ENCODE assay signal across 8 cellular contexts in the genomic region with DNA sequence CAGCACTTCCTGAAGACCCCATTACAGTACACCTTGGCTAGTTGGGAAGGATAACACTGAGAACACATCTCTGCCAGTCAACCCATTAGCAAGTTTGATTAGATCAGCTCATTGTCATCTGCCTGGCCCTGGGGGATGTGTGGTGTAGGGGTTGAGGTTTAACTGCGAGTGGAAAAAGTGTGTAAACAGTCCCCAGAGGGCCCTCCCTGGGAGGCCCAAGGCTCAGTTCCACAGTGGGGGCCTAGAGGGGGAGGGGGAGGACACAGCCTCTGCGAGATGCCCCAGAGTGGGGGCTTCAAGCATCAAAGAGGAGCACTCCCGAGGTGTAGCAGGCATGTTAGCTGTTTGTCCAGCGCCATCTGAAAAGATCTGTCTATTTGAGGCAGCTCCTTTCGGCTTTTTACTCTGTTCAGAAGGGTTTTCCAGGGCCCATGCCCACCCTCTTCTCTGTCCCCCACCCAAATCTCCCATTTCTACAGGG. TPM values are rescaled to one million over a fixed set of nuclear protein-coding genes. Genes with fewer than 3 reads are reported as not detected.
DNase-seq lines count a peak whose midpoint lies in the region; ATAC-seq and TF ChIP-seq lines count a peak whose summit lies in the region.

No MANE protein-coding gene starts in this region.

- intact Hi-C loops in naive thymus-derived CD4-positive, alpha-beta T cell (cut with micrococcal nuclease) = loop anchor here in 1 of 2 donors (1.0 kb wide), 1 partner anchor 8 kb away; no protein-coding TSS in a partner anchor

- no peaks in the 10 kb centered on the region for H3K9me3 Mint-ChIP-seq in activated T-cell treated with anti-CD3 and anti-CD28 coated beads, Interleukin-2, amount 50 U/mL, for 24 hours
- no peaks in the 10 kb centered on the region for H3K9me3 Mint-ChIP-seq in naive thymus-derived CD4-positive, alpha-beta T cell

- ATAC-seq in naive thymus-derived CD4-positive, alpha-beta T cell = peak; percentile 28
- no peak for ATAC-seq in HG02610 (IDR thresholded peaks at IDR 0.05; ENCODE audit: unreplicated experiment)

- peaks cover 26 to 33% of the 10 kb centered on the region in 2 donors for H3K4me1 ChIP-seq in naive thymus-derived CD4-positive, alpha-beta T cell (ENCODE audit: control insufficient read depth in 2 of 2, insufficient read depth in 2 of 2, low read length in 2 of 2)

- no peaks in the 10 kb centered on the region for H3K36me3 Mint-ChIP-seq in activated T-cell treated with anti-CD3 and anti-CD28 coated beads, Interleukin-2, amount 50 U/mL, for 24 hours (ENCODE audit: low read depth)
- no peaks in the 10 kb centered on the region for H3K36me3 Mint-ChIP-seq in naive thymus-derived CD4-positive, alpha-beta T cell

- no peak overlapping the region for H3K4me3 ChIP-seq in HL-60 (replicated peaks; ENCODE audit: insufficient read depth, low read length)
- H3K4me3 ChIP-seq in naive thymus-derived CD4-positive, alpha-beta T cell (ENCODE audit: low read length) = peak overlapping the region; percentile 27

- H3K4me3 Mint-ChIP-seq in activated T-cell treated with anti-CD3 and anti-CD28 coated beads, Interleukin-2, amount 50 U/mL, for 24 hours = peak overlapping the region; percentile 72
- H3K4me3 Mint-ChIP-seq in naive thymus-derived CD4-positive, alpha-beta T cell = peak overlapping the region in 9 of 10 donors; percentile 61 to 80 (median 69)

- DNase-seq in GM13977 (ENCODE audit: low spot score) (peak; percentile 58), HL-60 (ENCODE audit: low read depth in 1 of 2, low spot score in 1 of 2) (peak in 1 of 2 experiments; percentile 59), HuH-7 (ENCODE audit: low spot score) (no peak), amygdala (lab: John Stamatoyannopoulos, UW) (no peak), inferior parietal cortex (ENCODE audit: extremely low spot score) (no peak)
- DNase-seq in activated T-cell treated with anti-CD3 and anti-CD28 coated beads, Interleukin-2, amount 50 U/mL, for 24 hours = peak; percentile 71
- peak in 3 of 9 donors; percentile 29 to 60 (median 47) for DNase-seq in naive thymus-derived CD4-positive, alpha-beta T cell

- TF ChIP-seq CTCF in GM13977 (IDR thresholded peaks at IDR 0.05; ENCODE audit: extremely low read depth, insufficient read depth, missing control alignments) = no peak
- no peak for TF ChIP-seq CTCF in HL-60 (IDR thresholded peaks at IDR 0.05; ENCODE audit: insufficient read depth, low read length)

- POLR2A ChIA-PET in naive thymus-derived CD4-positive, alpha-beta T cell (lab: Charles Lee) = interaction anchor here (0.7 to 7.1 kb wide), 7 partner anchors 10 to 217 kb away, joined by 3 to 46 read pairs (median 3); a partner anchor contains a TSS

- in situ Hi-C loops in GM13977 (cut with MboI; ENCODE audit: low pct_unique_long_range_greater_than_20kb, low sequenced_read_pairs, unreplicated experiment) = no loop called here

- H3K36me3 ChIP-seq in naive thymus-derived CD4-positive, alpha-beta T cell (ENCODE audit: control insufficient read depth in 2 of 3, insufficient read depth in 3 of 3, low read length in 3 of 3) = no peaks in the 10 kb centered on the region

- CTCF ChIA-PET in naive thymus-derived CD4-positive, alpha-beta T cell (lab: Charles Lee) = interaction anchor here (0.6 to 1.3 kb wide), 4 partner anchors 14 to 87 kb away, joined by 3 to 4 read pairs (median 3); a partner anchor contains a TSS

- no peaks in the 10 kb centered on the region for H3K27me3 Mint-ChIP-seq in activated T-cell treated with anti-CD3 and anti-CD28 coated beads, Interleukin-2, amount 50 U/mL, for 24 hours
- no peaks in the 10 kb centered on the region for H3K27me3 Mint-ChIP-seq in naive thymus-derived CD4-positive, alpha-beta T cell

- H3K9me3 ChIP-seq in naive thymus-derived CD4-positive, alpha-beta T cell (ENCODE audit: control insufficient read depth in 2 of 3, low read length in 3 of 3) = no peaks in the 10 kb centered on the region

- peak overlapping the region; percentile 56 for H3K27ac ChIP-seq in HL-60 (replicated peaks)
- H3K27ac ChIP-seq in naive thymus-derived CD4-positive, alpha-beta T cell (ENCODE audit: low read depth, low read length) = peak overlapping the region; percentile 44

- H3K27ac Mint-ChIP-seq in activated T-cell treated with anti-CD3 and anti-CD28 coated beads, Interleukin-2, amount 50 U/mL, for 24 hours = peak overlapping the region; percentile 89
- H3K27ac Mint-ChIP-seq in naive thymus-derived CD4-positive, alpha-beta T cell = peak overlapping the region; percentile 57 to 83 (median 76)

- no peaks in the 10 kb centered on the region for H3K27me3 ChIP-seq in HL-60 (ENCODE audit: insufficient read depth, poor library complexity, severe bottlenecking)
- H3K27me3 ChIP-seq in naive thymus-derived CD4-positive, alpha-beta T cell (ENCODE audit: control insufficient read depth in 2 of 2, insufficient read depth in 2 of 2, low read length in 2 of 2) = no peaks in the 10 kb centered on the region

- H3K4me1 Mint-ChIP-seq in activated T-cell treated with anti-CD3 and anti-CD28 coated beads, Interleukin-2, amount 50 U/mL, for 24 hours (ENCODE audit: low read depth) = peaks cover 56% of the 10 kb centered on the region
- H3K4me1 Mint-ChIP-seq in naive thymus-derived CD4-positive, alpha-beta T cell = peaks cover 37 to 56% (median 47%) of the 10 kb centered on the region in 7 donors

RNA-seq across cellular contexts. Expression of a gene that starts 0.3 kb away (rescaled TPM):
- total RNA-seq in naive thymus-derived CD4-positive, alpha-beta T cell = 1 to 10 TPM; 3.3 to 8.3 (median 6.4) TPM
- 1 to 10 TPM; 6.6 to 6.9 TPM for polyA plus RNA-seq in naive thymus-derived CD4-positive, alpha-beta T cell

RNA-seq across cellular contexts. Expression of a gene that starts 11.8 kb away (rescaled TPM):
- 10 to 100 TPM in 2 of 5 experiments, 1 to 10 TPM in 3; 2.3 to 23.0 (median 6.6) TPM for total RNA-seq in naive thymus-derived CD4-positive, alpha-beta T cell
- 1 to 10 TPM in 1 of 2 donors, under 1 TPM in 1; 0.27 to 1.1 TPM for polyA plus RNA-seq in naive thymus-derived CD4-positive, alpha-beta T cell

RNA-seq across cellular contexts. Expression of a gene that starts 27.5 kb away (rescaled TPM):
- 100 to 1,000 TPM in 1 of 5 experiments, 10 to 100 TPM in 4; 33.1 to 101 (median 39.6) TPM for total RNA-seq in naive thymus-derived CD4-positive, alpha-beta T cell
- 100 to 1,000 TPM; 103 to 106 TPM for polyA plus RNA-seq in naive thymus-derived CD4-positive, alpha-beta T cell

RNA-seq across cellular contexts. Expression of a gene that starts 28.2 kb away (rescaled TPM):
- total RNA-seq in naive thymus-derived CD4-positive, alpha-beta T cell = 100 to 1,000 TPM; 246 to 387 (median 267) TPM
- 10 to 100 TPM; 41.8 to 91.4 TPM for polyA plus RNA-seq in naive thymus-derived CD4-positive, alpha-beta T cell

RNA-seq across cellular contexts. Expression of a gene that starts 53.8 kb away (rescaled TPM):
- total RNA-seq in naive thymus-derived CD4-positive, alpha-beta T cell = 10 to 100 TPM; 62.8 to 98.2 (median 85.4) TPM
- polyA plus RNA-seq in naive thymus-derived CD4-positive, alpha-beta T cell = 10 to 100 TPM; 23.8 to 36.8 TPM

Comparison
In these comparisons a context has a peak if more than half of its experiments do, and no peak if none do; other contexts are left out.
1. DNase-seq: peak in GM13977 (single experiment) and activated T-cell treated with anti-CD3 and anti-CD28 coated beads, Interleukin-2, amount 50 U/mL, for 24 hours (single experiment); none in HuH-7 (single experiment), amygdala (0 of 56) and inferior parietal cortex (single experiment).